Comparison of ENCODE assay signal across 1 cellular context in genomic region chr16:58684354-58685083, GRCh38.
TF ChIP-seq lines count a peak whose summit lies in the region.

Gene SLC38A7, minus strand, starts transcription at chr16:58684770. Its CDS starts 4,644 bp downstream, at chr16:58680126.

TF ChIP-seq in HepG2, 621 proteins besides CTCF, POLR2A, EP300 and RAD21 (continued from another document):
- TF ChIP-seq CREB1 (IDR thresholded peaks at IDR 0.05) (no peak; the same call in 1 of the 2 replicates), CREB1 (CRISPR knock-in tag; IDR thresholded peaks at IDR 0.05) (peak; percentile 70), PHF20 (CRISPR knock-in tag; IDR thresholded peaks at IDR 0.05) (peak; percentile 96), MED13 (CRISPR knock-in tag; IDR thresholded peaks at IDR 0.05) (peak; percentile 81; the same call in 1 of the 2 replicates), ARID2 (CRISPR knock-in tag; IDR thresholded peaks at IDR 0.05; ENCODE audit: borderline replicate concordance) (0 out of 2 replicates have a peak, but pooled peaks have one; percentile 37), CEBPB (IDR thresholded peaks at IDR 0.05; ENCODE audit: borderline replicate concordance, low read depth, low read length) (no peak), IRX3 (CRISPR knock-in tag; IDR thresholded peaks at IDR 0.05; ENCODE audit: borderline replicate concordance, low read depth) (no peak; the same call in 1 of the 2 replicates), HMG20A (CRISPR knock-in tag; IDR thresholded peaks at IDR 0.05; ENCODE audit: borderline replicate concordance) (no peak), FOXC1 (CRISPR knock-in tag; IDR thresholded peaks at IDR 0.05; ENCODE audit: borderline replicate concordance) (no peak; the same call in 1 of the 2 replicates), MIER3 (CRISPR knock-in tag; IDR thresholded peaks at IDR 0.05; ENCODE audit: borderline replicate concordance) (peak; percentile 68; the same call in 1 of the 2 replicates), SNAPC2 (CRISPR knock-in tag; IDR thresholded peaks at IDR 0.05) (0 out of 2 replicates have a peak, but pooled peaks have one; percentile 63), CCDC6 (CRISPR knock-in tag; IDR thresholded peaks at IDR 0.05) (no peak; the same call in 1 of the 2 replicates), MXI1 (IDR thresholded peaks at IDR 0.05; ENCODE audit: borderline replicate concordance, low read depth, low read length) (peak; percentile 91; the same call in 2 of the 3 replicates)
- TF ChIP-seq, protein P1, sequence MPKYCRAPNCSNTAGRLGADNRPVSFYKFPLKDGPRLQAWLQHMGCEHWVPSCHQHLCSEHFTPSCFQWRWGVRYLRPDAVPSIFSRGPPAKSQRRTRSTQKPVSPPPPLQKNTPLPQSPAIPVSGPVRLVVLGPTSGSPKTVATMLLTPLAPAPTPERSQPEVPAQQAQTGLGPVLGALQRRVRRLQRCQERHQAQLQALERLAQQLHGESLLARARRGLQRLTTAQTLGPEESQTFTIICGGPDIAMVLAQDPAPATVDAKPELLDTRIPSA (CRISPR knock-in tag; IDR thresholded peaks at IDR 0.05; ENCODE audit: borderline replicate concordance) = no peak; the same call in 1 of the 2 replicates
- TF ChIP-seq, protein P2, sequence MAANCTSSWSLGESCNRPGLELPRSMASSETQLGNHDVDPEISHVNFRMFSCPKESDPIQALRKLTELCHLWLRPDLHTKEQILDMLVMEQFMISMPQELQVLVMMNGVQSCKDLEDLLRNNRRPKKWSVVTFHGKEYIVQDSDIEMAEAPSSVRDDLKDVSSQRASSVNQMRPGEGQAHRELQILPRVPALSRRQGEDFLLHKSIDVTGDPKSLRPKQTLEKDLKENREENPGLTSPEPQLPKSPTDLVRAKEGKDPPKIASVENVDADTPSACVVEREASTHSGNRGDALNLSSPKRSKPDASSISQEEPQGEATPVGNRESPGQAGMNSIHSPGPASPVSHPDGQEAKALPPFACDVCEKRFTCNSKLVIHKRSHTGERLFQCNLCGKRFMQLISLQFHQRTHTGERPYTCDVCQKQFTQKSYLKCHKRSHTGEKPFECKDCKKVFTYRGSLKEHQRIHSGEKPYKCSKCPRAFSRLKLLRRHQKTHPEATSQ (CRISPR knock-in tag; IDR thresholded peaks at IDR 0.05; ENCODE audit: borderline replicate concordance) = 0 out of 2 replicates have a peak, but pooled peaks have one; percentile 49
- TF ChIP-seq, protein P3, sequence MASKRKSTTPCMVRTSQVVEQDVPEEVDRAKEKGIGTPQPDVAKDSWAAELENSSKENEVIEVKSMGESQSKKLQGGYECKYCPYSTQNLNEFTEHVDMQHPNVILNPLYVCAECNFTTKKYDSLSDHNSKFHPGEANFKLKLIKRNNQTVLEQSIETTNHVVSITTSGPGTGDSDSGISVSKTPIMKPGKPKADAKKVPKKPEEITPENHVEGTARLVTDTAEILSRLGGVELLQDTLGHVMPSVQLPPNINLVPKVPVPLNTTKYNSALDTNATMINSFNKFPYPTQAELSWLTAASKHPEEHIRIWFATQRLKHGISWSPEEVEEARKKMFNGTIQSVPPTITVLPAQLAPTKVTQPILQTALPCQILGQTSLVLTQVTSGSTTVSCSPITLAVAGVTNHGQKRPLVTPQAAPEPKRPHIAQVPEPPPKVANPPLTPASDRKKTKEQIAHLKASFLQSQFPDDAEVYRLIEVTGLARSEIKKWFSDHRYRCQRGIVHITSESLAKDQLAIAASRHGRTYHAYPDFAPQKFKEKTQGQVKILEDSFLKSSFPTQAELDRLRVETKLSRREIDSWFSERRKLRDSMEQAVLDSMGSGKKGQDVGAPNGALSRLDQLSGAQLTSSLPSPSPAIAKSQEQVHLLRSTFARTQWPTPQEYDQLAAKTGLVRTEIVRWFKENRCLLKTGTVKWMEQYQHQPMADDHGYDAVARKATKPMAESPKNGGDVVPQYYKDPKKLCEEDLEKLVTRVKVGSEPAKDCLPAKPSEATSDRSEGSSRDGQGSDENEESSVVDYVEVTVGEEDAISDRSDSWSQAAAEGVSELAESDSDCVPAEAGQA (IDR thresholded peaks at IDR 0.05; ENCODE audit: low read depth) = peak; percentile 59; the same call in 1 of the 2 replicates
- TF ChIP-seq, protein P3 (CRISPR knock-in tag; IDR thresholded peaks at IDR 0.05; ENCODE audit: borderline replicate concordance) = no peak
